Comparison of ENCODE assay signal across 12 cellular contexts in the genomic region with DNA sequence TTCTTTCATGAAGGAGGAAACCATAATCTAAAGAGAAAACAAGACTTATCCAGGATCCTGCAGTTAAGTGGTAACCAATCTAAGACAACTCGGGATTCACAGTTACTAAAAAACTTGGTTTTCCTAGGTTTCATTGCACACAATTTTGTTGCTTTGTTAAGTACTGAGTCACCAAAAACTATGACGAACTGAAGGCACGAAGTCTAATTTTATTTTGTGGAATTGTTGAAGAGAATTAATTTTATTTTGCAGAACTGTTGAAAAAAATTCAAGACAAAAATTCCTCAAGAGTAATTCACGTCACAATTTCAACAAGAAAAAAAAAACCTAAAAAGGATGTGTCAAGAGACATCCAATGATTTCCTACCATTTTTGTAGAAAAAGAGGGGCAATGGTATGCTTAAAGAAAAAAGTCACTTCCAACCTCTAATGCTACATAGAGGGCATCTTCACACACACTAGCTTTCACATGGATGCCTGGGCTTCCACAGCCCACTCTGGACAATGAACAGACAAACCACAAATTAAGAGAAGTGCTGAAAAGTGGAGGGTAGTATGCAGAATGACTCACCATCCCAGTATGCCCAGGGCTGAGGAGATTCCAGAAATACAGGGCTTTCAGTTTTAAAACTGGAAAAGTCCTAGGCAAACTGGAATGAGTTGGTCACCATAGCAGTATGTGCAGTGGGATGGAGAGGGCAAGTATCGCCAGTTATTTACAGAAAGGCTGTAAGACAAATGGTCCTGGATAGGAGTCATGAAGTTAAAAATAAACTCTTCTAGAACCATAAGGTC. TPM values are rescaled to one million over a fixed set of nuclear protein-coding genes. Genes with fewer than 3 reads are reported as not detected.
DNase-seq lines count a peak whose midpoint lies in the region; ATAC-seq and TF ChIP-seq lines count a peak whose summit lies in the region.
"Had no signal": no experiment of that assay in that cellular context is flagged by ENCODE, and none has a peak within 500 bp of the region (broad histone marks: within the 10 kb centered on the region; RNA-seq: fewer than 3 reads in every experiment).

No MANE protein-coding gene starts in this region.

- H3K27ac ChIP-seq in PC-3 (ENCODE audit: low read length), result no peak overlapping the region
- peak overlapping the region; percentile 7 to 60 (median 40) for H3K27ac ChIP-seq in esophagus muscularis mucosa (replicated peaks in 1 of 4)
- no peak overlapping the region for H3K27ac ChIP-seq in testis

- H3F3A ChIP-seq in PC-3 (ENCODE audit: low read length, unreplicated experiment), result no peaks in the 10 kb centered on the region

- CTCF ChIA-PET in PC-3 (lab: Charles Lee), result no interaction called here

- ATAC-seq in PC-3 (peak; percentile 69), HG02870 (IDR thresholded peaks at IDR 0.05; ENCODE audit: unreplicated experiment) (no peak)
- no peak for ATAC-seq in stimulated activated naive B cell treated with anti-CD40 and anti-IgM and Interleukin-4, amounts not matched to agents 10 μg/mL and 1 μg/mL and 100 μg/mL, for 72 hours (replicated peaks)
- ATAC-seq: mucosa of descending colon had no signal

- H3K9me3 Mint-ChIP-seq in osteocyte (ENCODE audit: unreplicated experiment), result no peaks in the 10 kb centered on the region
- H3K9me3 Mint-ChIP-seq in stimulated activated naive B cell treated with anti-CD40 and anti-IgM and Interleukin-4, amounts not matched to agents 10 μg/mL and 1 μg/mL and 100 μg/mL, for 72 hours, result no peaks in the 10 kb centered on the region

- intact Hi-C loops in PC-3 (cut with micrococcal nuclease), result no loop called here
- intact Hi-C loops in esophagus muscularis mucosa (cut with DNase I), result no loop called here
- intact Hi-C loops in testis (cut with DNase I; ENCODE audit: low total_unique reads), result no loop called here

- H3K27me3 Mint-ChIP-seq in osteocyte (ENCODE audit: unreplicated experiment), result no peaks in the 10 kb centered on the region
- H3K27me3 Mint-ChIP-seq in stimulated activated naive B cell treated with anti-CD40 and anti-IgM and Interleukin-4, amounts not matched to agents 10 μg/mL and 1 μg/mL and 100 μg/mL, for 72 hours, result no peaks in the 10 kb centered on the region

- H3K4me1 Mint-ChIP-seq in osteocyte (ENCODE audit: unreplicated experiment), result peaks cover 74% of the 10 kb centered on the region
- H3K4me1 Mint-ChIP-seq in stimulated activated naive B cell treated with anti-CD40 and anti-IgM and Interleukin-4, amounts not matched to agents 10 μg/mL and 1 μg/mL and 100 μg/mL, for 72 hours, result no peaks in the 10 kb centered on the region

- H3K9me3 ChIP-seq in PC-3 (ENCODE audit: low read length), result no peaks in the 10 kb centered on the region
- no peaks in the 10 kb centered on the region for H3K9me3 ChIP-seq in esophagus muscularis mucosa
- H3K9me3 ChIP-seq in testis, result no peaks in the 10 kb centered on the region
- H3K9me3 ChIP-seq: mucosa of descending colon had no signal

- H2AFZ ChIP-seq in PC-3 (ENCODE audit: low read length), result no peak overlapping the region

- H4K20me1 ChIP-seq in PC-3 (ENCODE audit: low read length), result peaks cover 37% of the 10 kb centered on the region

- TF ChIP-seq POLR2A in esophagus muscularis mucosa (IDR thresholded peaks at IDR 0.05; ENCODE audit: low read depth) (no peak), testis (IDR thresholded peaks at IDR 0.05) (no peak)

- H3K36me3 ChIP-seq in PC-3 (ENCODE audit: low read depth, low read length) (peaks cover 11% of the 10 kb centered on the region), esophagus muscularis mucosa (no peaks in the 10 kb centered on the region), testis (ENCODE audit: low read depth, missing control alignments) (no peaks in the 10 kb centered on the region)

- H3K4me1 ChIP-seq in PC-3 (ENCODE audit: insufficient read depth, low read length) (peaks cover 14% of the 10 kb centered on the region), esophagus muscularis mucosa (peaks cover 25 to 76% (median 67%) of the 10 kb centered on the region in 4 donors), testis (no peaks in the 10 kb centered on the region)

- H3K27me3 ChIP-seq in PC-3 (ENCODE audit: low read length) (no peaks in the 10 kb centered on the region), esophagus muscularis mucosa (no peaks in the 10 kb centered on the region), testis (no peaks in the 10 kb centered on the region)

- H3K36me3 Mint-ChIP-seq in osteocyte (ENCODE audit: unreplicated experiment), result no peaks in the 10 kb centered on the region
- H3K36me3 Mint-ChIP-seq in stimulated activated naive B cell treated with anti-CD40 and anti-IgM and Interleukin-4, amounts not matched to agents 10 μg/mL and 1 μg/mL and 100 μg/mL, for 72 hours, result no peaks in the 10 kb centered on the region

- TF ChIP-seq CTCF in PC-3 (conservative IDR thresholded peaks at IDR 0.05; ENCODE audit: low read depth, low read length) (no peak), esophagus muscularis mucosa (IDR thresholded peaks at IDR 0.05) (no peak), osteocyte (IDR thresholded peaks at IDR 0.05) (no peak), testis (IDR thresholded peaks at IDR 0.05) (no peak)

- peaks cover 100% of the 10 kb centered on the region for H3K79me2 ChIP-seq in PC-3 (ENCODE audit: low read length)

- 75% methylated on average over 5 of the region's 5 CpGs for WGBS in esophagus muscularis mucosa
- WGBS in testis, 2 donors, result 89% methylated on average over 5 of the region's 5 CpGs

- H3K4me3 ChIP-seq in PC-3 (ENCODE audit: low read length) (no peak overlapping the region), esophagus muscularis mucosa (no peak overlapping the region), testis (no peak overlapping the region)
- H3K4me3 ChIP-seq: mucosa of descending colon had no signal

- peak overlapping the region; percentile 88 for H3K27ac Mint-ChIP-seq in osteocyte (ENCODE audit: unreplicated experiment)
- H3K27ac Mint-ChIP-seq in stimulated activated naive B cell treated with anti-CD40 and anti-IgM and Interleukin-4, amounts not matched to agents 10 μg/mL and 1 μg/mL and 100 μg/mL, for 72 hours, result no peak overlapping the region

- BruUV-seq in PC-3 (replicated peaks; lab: Mats Ljungman, UMichigan), result no TSS peak

- H3K4me3 Mint-ChIP-seq in osteocyte (ENCODE audit: unreplicated experiment), result peak overlapping the region; percentile 26
- no peak overlapping the region for H3K4me3 Mint-ChIP-seq in stimulated activated naive B cell treated with anti-CD40 and anti-IgM and Interleukin-4, amounts not matched to agents 10 μg/mL and 1 μg/mL and 100 μg/mL, for 72 hours

- H3K4me2 ChIP-seq in PC-3 (ENCODE audit: low read length), result 0 out of 2 replicates have a peak overlapping the region, but pooled peaks have one; percentile 20

- DNase-seq in EH (ENCODE audit: low read depth) (peak; percentile 98), PC-3 (peak; percentile 71), esophagus muscularis mucosa (ENCODE audit: extremely low spot score) (no peak), osteocyte (ENCODE audit: extremely low spot score, unreplicated experiment) (no peak), testis (no peak), NCI-H526 treated with DMSO at 0.1 percent for 48 hours (lab: John Stamatoyannopoulos, UW) (no peak)
- DNase-seq in stimulated activated naive B cell treated with anti-CD40 and anti-IgM and Interleukin-4, amounts not matched to agents 10 μg/mL and 1 μg/mL and 100 μg/mL, for 72 hours, result no peak
- DNase-seq: activated CD8-positive, alpha-beta memory T cell treated with anti-CD3 and anti-CD28 coated beads, Interleukin-2, amount 50 U/mL, for 48 hours; central memory CD4-positive, alpha-beta T cell; mucosa of descending colon; NCI-H82 had no signal

- H3K9ac ChIP-seq in PC-3 (ENCODE audit: low read length), result no peak overlapping the region

- POLR2A ChIA-PET in PC-3 (lab: Charles Lee; ENCODE audit: unreplicated experiment), result no interaction called here

- no peaks in the 10 kb centered on the region for H3K9me2 ChIP-seq in PC-3 (replicated peaks; ENCODE audit: low read length)

- no peak for TF ChIP-seq EP300 in esophagus muscularis mucosa (IDR thresholded peaks at IDR 0.05)

RNA-seq across cellular contexts. Expression of gene PLOD2, which starts 29.2 kb away (rescaled TPM):
- total RNA-seq in PC-3 (2014; rRNA removed) (76.1 and 84.8 TPM in 2 replicates), esophagus muscularis mucosa (10 to 100 TPM; 48.2 to 84.7 (median 54.9) TPM), osteocyte (96.1 and 97.1 TPM in 2 replicates), testis (10 to 100 TPM; 13.4 to 20.9 TPM)
- polyA plus RNA-seq in testis (ENCODE audit: insufficient read depth, low read depth, low replicate concordance), result 9.9 TPM

Comparison
In these comparisons a context has a peak if more than half of its experiments do, and no peak if none do; other contexts are left out.
1. DNase-seq: peak in EH (single experiment) and PC-3 (single experiment); none in esophagus muscularis mucosa (single experiment), osteocyte (single experiment), testis (single experiment), NCI-H526 treated with DMSO at 0.1 percent for 48 hours (single experiment) and stimulated activated naive B cell treated with anti-CD40 and anti-IgM and Interleukin-4, amounts not matched to agents 10 μg/mL and 1 μg/mL and 100 μg/mL, for 72 hours (single experiment).
2. H3K27ac ChIP-seq: peak in esophagus muscularis mucosa (4 of 4); none in PC-3 (single experiment) and testis (0 of 2).